9 cellular contexts compared by ENCODE assay signal in genomic region chr6:25042599-25042936, GRCh38.
DNase-seq lines count a peak whose midpoint lies in the region; ATAC-seq and TF ChIP-seq lines count a peak whose summit lies in the region.
"Had no signal": no experiment of that assay in that cellular context is flagged by ENCODE, and none has a peak within 500 bp of the region (broad histone marks: within the 10 kb centered on the region; RNA-seq: fewer than 3 reads in every experiment).

No MANE protein-coding gene starts in this region.

- H3K27me3 Mint-ChIP-seq in IgD-negative memory B cell: no peaks in the 10 kb centered on the region

- no peak overlapping the region for H3K9ac ChIP-seq in BLaER1

- H3K36me3 ChIP-seq in BLaER1: no peaks in the 10 kb centered on the region
- no peaks in the 10 kb centered on the region for H3K36me3 ChIP-seq in brain microvascular endothelial cell (replicated peaks)

- DNase-seq in GM13976 (ENCODE audit: low spot score) (no peak), brain microvascular endothelial cell (no peak), mesenteric fat pad (ENCODE audit: low spot score) (no peak)
- DNase-seq in activated naive CD4-positive, alpha-beta T cell treated with anti-CD3 and anti-CD28 coated beads, Interleukin-2, amount 50 U/mL, for 72 hours (ENCODE audit: low spot score in 2 of 2): no peak
- no peak for DNase-seq in activated CD8-positive, alpha-beta memory T cell treated with anti-CD3 and anti-CD28 coated beads for 24 hours
- DNase-seq: PC-9 had no signal

- no peak overlapping the region for H3K4me3 ChIP-seq in BLaER1
- H3K4me3 ChIP-seq in brain microvascular endothelial cell (ENCODE audit: low read depth, low read length): no peak overlapping the region
- H3K4me3 ChIP-seq: PC-9 had no signal

- H3K27me3 ChIP-seq in BLaER1 (no peaks in the 10 kb centered on the region), brain microvascular endothelial cell (replicated peaks) (no peaks in the 10 kb centered on the region)

- TF ChIP-seq CTCF in GM13976 (IDR thresholded peaks at IDR 0.05; ENCODE audit: borderline replicate concordance, control extremely low read depth, extremely low read depth, insufficient read depth, missing control alignments) (peak; percentile 1), brain microvascular endothelial cell (IDR thresholded peaks at IDR 0.05; ENCODE audit: low read depth, low read length, missing control alignments) (no peak)

- peaks cover 49 to 62% (median 50%) of the 10 kb centered on the region in 3 donors for H3K4me1 Mint-ChIP-seq in IgD-negative memory B cell

- peak overlapping the region; percentile 90 to 99 (median 95) for H3K4me3 Mint-ChIP-seq in IgD-negative memory B cell

- ATAC-seq in activated naive CD4-positive, alpha-beta T cell treated with anti-CD3 and anti-CD28 coated beads, Interleukin-2, amount 50 U/mL, for 72 hours: peak; percentile 23 to 59
- ATAC-seq in GM21825 (IDR thresholded peaks at IDR 0.05; ENCODE audit: unreplicated experiment): no peak

- H3K4me2 ChIP-seq in BLaER1: peak overlapping the region; percentile 80
- H3K4me2 ChIP-seq: PC-9 had no signal

- peaks cover 2% of the 10 kb centered on the region for H3K36me3 Mint-ChIP-seq in IgD-negative memory B cell
- H3K36me3 Mint-ChIP-seq in activated naive CD4-positive, alpha-beta T cell treated with anti-CD3 and anti-CD28 coated beads, Interleukin-2, amount 50 U/mL, for 72 hours: peaks cover 5 to 20% of the 10 kb centered on the region in 2 donors

- H3K4me1 ChIP-seq in BLaER1: peaks cover 60% of the 10 kb centered on the region

- peak overlapping the region; percentile 77; the same call in 1 of the 2 replicates for H3K27ac ChIP-seq in BLaER1
- no peak overlapping the region for H3K27ac ChIP-seq in brain microvascular endothelial cell
- H3K27ac ChIP-seq: PC-9 had no signal

- H3K27ac Mint-ChIP-seq in IgD-negative memory B cell: peak overlapping the region; percentile 79 to 96 (median 96)
- peak overlapping the region in 1 of 2 donors; percentile 99 for H3K27ac Mint-ChIP-seq in activated naive CD4-positive, alpha-beta T cell treated with anti-CD3 and anti-CD28 coated beads, Interleukin-2, amount 50 U/mL, for 72 hours

- H4K20me1 ChIP-seq in BLaER1: no peaks in the 10 kb centered on the region

- in situ Hi-C loops in GM13976 (cut with MboI; ENCODE audit: low sequenced_read_pairs, unreplicated experiment) (no loop called here), brain microvascular endothelial cell (cut with HindIII; ENCODE audit: low pct_ligation_motif_present, low sequenced_read_pairs) (no loop called here)

- H3K9me3 ChIP-seq in BLaER1: no peaks in the 10 kb centered on the region

- no peaks in the 10 kb centered on the region for H3K9me3 Mint-ChIP-seq in IgD-negative memory B cell
- H3K9me3 Mint-ChIP-seq in activated naive CD4-positive, alpha-beta T cell treated with anti-CD3 and anti-CD28 coated beads, Interleukin-2, amount 50 U/mL, for 72 hours: no peaks in the 10 kb centered on the region
